ENCODE assay signal across 1 cellular context in genomic region chr11:43819926-43820325, GRCh38.
TF ChIP-seq lines count a peak whose summit lies in the region.

No MANE protein-coding gene starts in this region.

TF ChIP-seq in H1, 55 proteins besides CTCF, POLR2A, EP300 and RAD21:
- TF ChIP-seq CREB1 (IDR thresholded peaks at IDR 0.05), result no peak
- TF ChIP-seq RBBP5 (IDR thresholded peaks at IDR 0.05; ENCODE audit: borderline replicate concordance, low read depth, low read length), result no peak
- no peak for TF ChIP-seq SIX5 (IDR thresholded peaks at IDR 0.05; ENCODE audit: low read depth, low read length)
- TF ChIP-seq HDAC2 (IDR thresholded peaks at IDR 0.05; ENCODE audit: borderline replicate concordance in 1 of 2, low read depth in 2 of 2, low read length in 2 of 2), result no peak
- no peak for TF ChIP-seq NANOG (IDR thresholded peaks at IDR 0.05; ENCODE audit: insufficient read depth, low read depth, low read length, poor library complexity, severe bottlenecking)
- TF ChIP-seq TAF7 (optimal IDR thresholded peaks at IDR 0.05; ENCODE audit: borderline replicate concordance, low read depth, low read length), result no peak
- no peak for TF ChIP-seq SP4 (IDR thresholded peaks at IDR 0.05; ENCODE audit: low read length)
- no peak for TF ChIP-seq CHD1 (IDR thresholded peaks at IDR 0.05; ENCODE audit: low read depth, low read length)
- TF ChIP-seq SAP30 (IDR thresholded peaks at IDR 0.05; ENCODE audit: insufficient read depth, insufficient replicate concordance, low read length), result no peak
- TF ChIP-seq POLR2AphosphoS5 (IDR thresholded peaks at IDR 0.05; ENCODE audit: low read depth, low read length), result no peak
- no peak for TF ChIP-seq EZH2 (IDR thresholded peaks at IDR 0.05; ENCODE audit: low read depth, low read length, severe bottlenecking)
- no peak for TF ChIP-seq TCF12 (IDR thresholded peaks at IDR 0.05; ENCODE audit: low read depth, low read length)
